Comparison of ENCODE assay signal across 8 cellular contexts in genomic region chr5:96870094-96871021, GRCh38. TPM values are rescaled to one million over a fixed set of nuclear protein-coding genes. Genes with fewer than 3 reads are reported as not detected.
DNase-seq lines count a peak whose midpoint lies in the region; ATAC-seq lines count a peak whose summit lies in the region.

No MANE protein-coding gene starts in this region.

- intact Hi-C loops in left colon (cut with DNase I, micrococcal nuclease) = no loop called here

- no peaks in the 10 kb centered on the region for H3K36me3 Mint-ChIP-seq in activated naive CD8-positive, alpha-beta T cell

- peaks cover 60% of the 10 kb centered on the region for H3K4me1 Mint-ChIP-seq in activated naive CD8-positive, alpha-beta T cell (ENCODE audit: low read depth)

- no peaks in the 10 kb centered on the region for H3K9me3 Mint-ChIP-seq in activated naive CD8-positive, alpha-beta T cell (ENCODE audit: low read depth)

- H3K27ac Mint-ChIP-seq in activated naive CD8-positive, alpha-beta T cell = peak overlapping the region; percentile 51

- no peaks in the 10 kb centered on the region for H3K27me3 Mint-ChIP-seq in activated naive CD8-positive, alpha-beta T cell

- peak overlapping the region; percentile 59; the same call in 1 of the 2 replicates for H3K4me3 ChIP-seq in GM08714 (ENCODE audit: low read length)

- DNase-seq in islet precursor cell (no peak), dedifferentiated amniotic fluid mesenchymal stem cell (ENCODE audit: extremely low spot score) (no peak), amygdala (lab: John Stamatoyannopoulos, UW) (no peak), left colon (no peak)

- ATAC-seq in GM19452 (IDR thresholded peaks at IDR 0.05; ENCODE audit: unreplicated experiment) (peak; percentile 74), HG03159 (IDR thresholded peaks at IDR 0.05; ENCODE audit: unreplicated experiment) (peak; percentile 78), left colon (no peak)

- H3K4me3 Mint-ChIP-seq in activated naive CD8-positive, alpha-beta T cell = peak overlapping the region; percentile 6

RNA-seq across cellular contexts. Expression of gene ERAP2, which starts 5.9 kb away (rescaled TPM):
- total RNA-seq in left colon = 10 to 100 TPM; 21.2 to 35.3 TPM
